15 cellular contexts compared by ENCODE assay signal in the genomic region with DNA sequence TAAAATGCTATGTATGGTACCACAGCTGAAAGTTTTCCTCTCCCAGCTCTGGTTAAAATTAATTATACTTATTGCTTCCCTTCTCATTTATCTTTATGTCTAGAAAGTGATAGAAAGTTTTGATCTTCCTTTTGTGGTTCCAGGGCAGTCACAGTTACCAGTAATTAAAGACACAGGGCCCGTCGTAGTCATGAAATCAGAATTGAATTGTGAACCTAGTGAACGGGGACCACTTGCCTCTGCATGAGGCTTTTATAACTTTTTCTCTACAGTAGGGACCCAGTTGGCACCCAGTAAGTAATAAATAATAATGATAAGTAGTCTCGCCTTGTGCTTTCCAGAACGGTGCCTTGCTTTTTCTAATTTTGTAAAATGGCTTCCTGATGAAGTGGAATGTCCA.
"Had no signal": no experiment of that assay in that cellular context is flagged by ENCODE, and none has a peak within 500 bp of the region (broad histone marks: within the 10 kb centered on the region; RNA-seq: fewer than 3 reads in every experiment).

No MANE protein-coding gene starts in this region.

- H3K27me3 Mint-ChIP-seq: T-cell had no signal

- H3K27ac Mint-ChIP-seq: endodermal cell had no signal

- H3K4me3 Mint-ChIP-seq: endodermal cell, immature natural killer cell had no signal

- DNase-seq: activated CD4-positive, alpha-beta T cell treated with anti-CD3 and anti-CD28 coated beads for 4 hours; activated effector memory CD4-positive, alpha-beta T cell treated with Interleukin-2 at 50 U/mL for 16 hours; adrenal gland; dorsolateral prefrontal cortex; endodermal cell; heart left ventricle; immature natural killer cell; mesendoderm; psoas muscle; SHP77; SK-N-SH; T-cell; thyroid gland; WERI-Rb-1 had no signal

- ATAC-seq: heart left ventricle, psoas muscle, sciatic nerve, T-cell had no signal
